Comparison of ENCODE assay signal across 2 cellular contexts in genomic region chr15:50767332-50767861, GRCh38.
TF ChIP-seq lines count a peak whose summit lies in the region.

No MANE protein-coding gene starts in this region.

TF ChIP-seq in SK-N-SH, 30 proteins besides CTCF, POLR2A, EP300 and RAD21 (continued from another document):
- TF ChIP-seq, protein P1, sequence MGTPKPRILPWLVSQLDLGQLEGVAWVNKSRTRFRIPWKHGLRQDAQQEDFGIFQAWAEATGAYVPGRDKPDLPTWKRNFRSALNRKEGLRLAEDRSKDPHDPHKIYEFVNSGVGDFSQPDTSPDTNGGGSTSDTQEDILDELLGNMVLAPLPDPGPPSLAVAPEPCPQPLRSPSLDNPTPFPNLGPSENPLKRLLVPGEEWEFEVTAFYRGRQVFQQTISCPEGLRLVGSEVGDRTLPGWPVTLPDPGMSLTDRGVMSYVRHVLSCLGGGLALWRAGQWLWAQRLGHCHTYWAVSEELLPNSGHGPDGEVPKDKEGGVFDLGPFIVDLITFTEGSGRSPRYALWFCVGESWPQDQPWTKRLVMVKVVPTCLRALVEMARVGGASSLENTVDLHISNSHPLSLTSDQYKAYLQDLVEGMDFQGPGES (IDR thresholded peaks at IDR 0.05; ENCODE audit: low read depth, low read length), result no peak
- TF ChIP-seq USF2 (IDR thresholded peaks at IDR 0.05; ENCODE audit: borderline replicate concordance, low read depth, low read length) (no peak), MEF2A (IDR thresholded peaks at IDR 0.05; ENCODE audit: borderline replicate concordance, low read depth) (no peak), ELF1 (IDR thresholded peaks at IDR 0.05) (no peak), FOSL2 (IDR thresholded peaks at IDR 0.05; ENCODE audit: borderline replicate concordance, low read depth) (no peak), MXI1 (IDR thresholded peaks at IDR 0.05; ENCODE audit: low read depth, low read length) (no peak), NFIC (IDR thresholded peaks at IDR 0.05; ENCODE audit: borderline replicate concordance) (no peak), RCOR1 (IDR thresholded peaks at IDR 0.05; ENCODE audit: low read length) (no peak), FOXJ3 (CRISPR knock-in tag; IDR thresholded peaks at IDR 0.05) (no peak), GABPA (IDR thresholded peaks at IDR 0.05; ENCODE audit: low read depth) (no peak)

TF ChIP-seq in SK-N-SH treated with all-trans-retinoic acid at 6 μM for 48 hours, 23 proteins besides CTCF, POLR2A, EP300 and RAD21 (continued from another document):
- no peak for TF ChIP-seq ARNTL (CRISPR knock-in tag; IDR thresholded peaks at IDR 0.05; ENCODE audit: borderline replicate concordance, low read depth)
